8 cellular contexts compared by ENCODE assay signal in the genomic region with DNA sequence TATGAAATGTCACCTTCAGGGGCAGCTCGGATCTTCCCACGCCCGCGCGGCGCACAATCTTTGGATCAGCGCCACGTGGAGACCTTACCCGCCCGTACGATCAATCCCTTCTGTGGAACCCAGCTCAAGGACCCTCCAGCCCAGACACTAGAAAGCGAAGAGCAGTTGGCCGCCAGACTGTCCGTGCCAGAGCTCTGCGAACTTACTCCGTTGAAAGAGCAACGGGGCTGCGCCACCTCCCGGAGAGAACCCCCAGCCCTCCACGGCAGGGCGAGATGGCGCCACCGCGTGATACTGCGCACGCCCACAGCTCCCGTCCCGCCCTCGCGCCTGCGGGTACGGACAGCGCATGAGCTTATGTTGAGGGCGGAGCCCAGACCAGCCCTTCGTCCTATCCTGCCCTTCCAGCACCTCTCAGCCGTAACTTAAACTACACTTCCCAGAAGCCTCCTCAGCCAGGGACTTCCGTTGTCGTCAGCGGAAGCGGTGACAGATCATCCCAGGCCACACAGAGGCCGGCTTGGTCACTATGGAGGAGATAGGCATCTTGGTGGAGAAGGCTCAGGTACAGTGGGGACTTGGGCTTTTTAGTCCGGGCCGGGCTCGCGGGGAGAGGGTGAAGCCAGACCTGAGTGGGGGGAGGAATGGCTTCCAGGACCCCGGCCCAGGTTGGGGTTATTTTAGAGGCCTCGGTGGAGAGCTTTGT. TPM values are rescaled to one million over a fixed set of nuclear protein-coding genes. Genes with fewer than 3 reads are reported as not detected.
A peak's percentile ranks its signal among the peaks of the same experiment; 100 is the strongest.
DNase-seq lines count a peak whose midpoint lies in the region; ATAC-seq, FAIRE-seq and TF ChIP-seq lines count a peak whose summit lies in the region.

A gene (plus strand): TSS at position 492 of the 706 bp plus-strand sequence. CDS start 38 bp downstream, at position 530.

- FAIRE-seq in D721Med (lab: Jason Lieb, UNC) (peak; percentile 44), endothelial cell of umbilical vein (lab: Jason Lieb, UNC) (peak; percentile 100)

- H3K4me3 ChIP-seq in OCI-LY3 (ENCODE audit: low read length) (peak within 1 kb of the TSS; percentile 95), endothelial cell of umbilical vein (replicated peaks in 1 of 3; ENCODE audit: insufficient read depth in 1 of 3, low read depth in 1 of 3, low read length in 3 of 3) (peak within 1 kb of the TSS; percentile 70 to 83 (median 79))

- H3K4me2 ChIP-seq in OCI-LY3 (ENCODE audit: low read length) (peak within 1 kb of the TSS; percentile 98), endothelial cell of umbilical vein (ENCODE audit: insufficient read depth, low read length) (peak within 1 kb of the TSS; percentile 97)

- CTCF ChIA-PET in endothelial cell of umbilical vein (lab: Charles Lee): interaction anchor here (0.6 to 3.2 kb wide), 31 partner anchors 9 to 664 kb away, joined by 3 to 43 read pairs (median 5); a partner anchor contains a TSS

- H3K79me2 ChIP-seq in OCI-LY3 (ENCODE audit: low read length) (peaks cover 22% of the 10 kb centered on the region), endothelial cell of umbilical vein (ENCODE audit: control insufficient read depth, insufficient read depth, low read length) (peaks cover 17% of the 10 kb centered on the region)

- H4K20me1 ChIP-seq in OCI-LY3 (ENCODE audit: insufficient read depth, low read length) (no peaks in the 10 kb centered on the region), endothelial cell of umbilical vein (replicated peaks; ENCODE audit: control insufficient read depth, extremely low read depth, insufficient read depth, low read length) (no peaks in the 10 kb centered on the region)

- H2AFZ ChIP-seq in OCI-LY3 (ENCODE audit: low read depth, low read length): peak within 1 kb of the TSS; percentile 81
- peak within 1 kb of the TSS; percentile 75 for H2AFZ ChIP-seq in endothelial cell of umbilical vein (ENCODE audit: low read depth, low read length)

- intact Hi-C loops in endothelial cell of umbilical vein (cut with micrococcal nuclease): loop anchor here (1.0 to 5.0 kb wide), 5 partner anchors 25 to 251 kb away; a partner anchor contains a TSS

- BruUV-seq in endothelial cell of umbilical vein (replicated peaks; lab: Mats Ljungman, UMichigan): no TSS peak

- TF ChIP-seq CTCF in D721Med (IDR thresholded peaks at IDR 0.05; ENCODE audit: insufficient read depth, missing control alignments) (peak; percentile 62), OCI-LY3 (IDR thresholded peaks at IDR 0.05; ENCODE audit: low read depth, low read length) (peak; percentile 99), endothelial cell of umbilical vein (IDR thresholded peaks at IDR 0.05; ENCODE audit: extremely low read depth in 1 of 2, insufficient read depth in 1 of 2, low read depth in 1 of 2, low read length in 2 of 2) (peak; percentile 86 to 89)

- dilution Hi-C loops in endothelial cell of umbilical vein (cut with MboI; ENCODE audit: extremely low pct_ligation_motif_present, low sequenced_read_pairs): no loop called here

- H3K9me3 ChIP-seq in OCI-LY3 (ENCODE audit: insufficient read depth, low read length): no peaks in the 10 kb centered on the region
- no peaks in the 10 kb centered on the region for H3K9me3 ChIP-seq in endothelial cell of umbilical vein (replicated peaks; ENCODE audit: control insufficient read depth, insufficient read depth, low read length)

- DNase-seq in D721Med (ENCODE audit: insufficient read length, low spot score) (peak; percentile 77), HuH-7 (ENCODE audit: low spot score) (peak; percentile 93), activated T-cell treated with anti-CD3 and anti-CD28 coated beads for 1 hour (ENCODE audit: low read depth) (peak; percentile 96), endothelial cell of umbilical vein (ENCODE audit: low read depth, low spot score) (peak; percentile 100), middle frontal gyrus (ENCODE audit: extremely low spot score, low spot score) (peak; percentile 95)
- peak; percentile 96 to 99 for DNase-seq in stimulated activated CD8-positive, alpha-beta memory T cell treated with anti-CD3 and anti-CD28 coated beads, Interleukin-4, amount 100 ng/mL, for 1 hour (ENCODE audit: low read depth in 2 of 2, low spot score in 1 of 2)

- H3K27me3 ChIP-seq in OCI-LY3 (ENCODE audit: low read depth, low read length) (no peaks in the 10 kb centered on the region), endothelial cell of umbilical vein (ENCODE audit: control insufficient read depth in 2 of 2, insufficient read depth in 2 of 2, low read length in 2 of 2) (no peaks in the 10 kb centered on the region)

- POLR2A ChIA-PET in endothelial cell of umbilical vein (lab: Charles Lee): interaction anchor here (0.8 to 1.2 kb wide), 4 partner anchors 26 to 175 kb away, joined by 3 to 5 read pairs (median 4); a partner anchor contains a TSS

- H3K36me3 ChIP-seq in OCI-LY3 (replicated peaks; ENCODE audit: low read depth, low read length) (peaks cover 23% of the 10 kb centered on the region), endothelial cell of umbilical vein (ENCODE audit: control insufficient read depth in 2 of 2, extremely low read depth in 1 of 2, insufficient read depth in 2 of 2, low read length in 2 of 2) (peaks cover 6 to 16% of the 10 kb centered on the region in 2 experiments)

- TF ChIP-seq POLR2A in endothelial cell of umbilical vein (IDR thresholded peaks at IDR 0.05; ENCODE audit: low read depth, low read length): peak; percentile 86

- ATAC-seq in GM21447 (IDR thresholded peaks at IDR 0.05; ENCODE audit: unreplicated experiment): peak; percentile 94

- H3K9ac ChIP-seq in OCI-LY3 (ENCODE audit: low read length) (peak within 1 kb of the TSS; percentile 95), endothelial cell of umbilical vein (replicated peaks; ENCODE audit: extremely low read depth, insufficient read depth, low read length) (peak within 1 kb of the TSS; percentile 94)

- H3K4me1 ChIP-seq in OCI-LY3 (ENCODE audit: low read length) (peaks cover 21% of the 10 kb centered on the region), endothelial cell of umbilical vein (ENCODE audit: control insufficient read depth, extremely low read depth, insufficient read depth, low read length) (peaks cover 13% of the 10 kb centered on the region)

- no peaks in the 10 kb centered on the region for H3K9me1 ChIP-seq in endothelial cell of umbilical vein (replicated peaks; ENCODE audit: control insufficient read depth, extremely low read depth, insufficient read depth, low read length)

- H3K27ac ChIP-seq in OCI-LY3 (ENCODE audit: low read length) (peak within 1 kb of the TSS; percentile 81), endothelial cell of umbilical vein (ENCODE audit: insufficient read depth, low read depth, low read length) (peak within 1 kb of the TSS; percentile 82)

TF ChIP-seq in endothelial cell of umbilical vein, 7 proteins besides CTCF, POLR2A, EP300 and RAD21:
- TF ChIP-seq, protein P1, sequence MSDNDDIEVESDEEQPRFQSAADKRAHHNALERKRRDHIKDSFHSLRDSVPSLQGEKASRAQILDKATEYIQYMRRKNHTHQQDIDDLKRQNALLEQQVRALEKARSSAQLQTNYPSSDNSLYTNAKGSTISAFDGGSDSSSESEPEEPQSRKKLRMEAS (IDR thresholded peaks at IDR 0.05; ENCODE audit: insufficient read depth, insufficient read length): peak; percentile 65
- TF ChIP-seq GATA2 (IDR thresholded peaks at IDR 0.05; ENCODE audit: insufficient read depth, insufficient read length, low read depth, low read length): peak; percentile 75
- no peak for TF ChIP-seq JUN (IDR thresholded peaks at IDR 0.05; ENCODE audit: borderline replicate concordance, insufficient read depth, insufficient read length, low read depth)
- peak; percentile 78 for TF ChIP-seq MYC (IDR thresholded peaks at IDR 0.05; ENCODE audit: low read depth, low read length)
- TF ChIP-seq FOS (IDR thresholded peaks at IDR 0.05; ENCODE audit: borderline replicate concordance, insufficient read depth, low read length): no peak
- TF ChIP-seq POLR2AphosphoS5 (IDR thresholded peaks at IDR 0.05; ENCODE audit: insufficient read depth, low read depth, low read length): peak; percentile 64

RNA-seq across cellular contexts. Expression of the gene that starts here (rescaled TPM):
- total RNA-seq in endothelial cell of umbilical vein: 110 and 114 TPM in 2 replicates
- 110 and 125 TPM in 2 replicates for polyA plus RNA-seq in endothelial cell of umbilical vein
- 114 and 117 TPM in 2 replicates for polyA plus RNA-seq in endothelial cell of umbilical vein (2011; cell fraction: cytosol; rRNA removed)
- polyA plus RNA-seq in endothelial cell of umbilical vein (2011; cell fraction: nucleus; rRNA removed): 132 and 137 TPM in 2 replicates
- 125 and 163 TPM in 2 replicates for polyA plus RNA-seq in endothelial cell of umbilical vein (2012)
- 43.8 and 48.3 TPM in 2 replicates for polyA minus RNA-seq in endothelial cell of umbilical vein
- 48.4 TPM for polyA minus RNA-seq in endothelial cell of umbilical vein (2011; cell fraction: cytosol; rRNA and poly(A)+ RNA removed)
- 28.5 and 30.2 TPM in 2 replicates for polyA minus RNA-seq in endothelial cell of umbilical vein (2011; cell fraction: nucleus; rRNA and poly(A)+ RNA removed)

Comparison
In these comparisons a context has a peak if more than half of its experiments do, and no peak if none do; other contexts are left out.
1. Peak in every context shown above with its lines: DNase-seq, ATAC-seq, H3K4me3 ChIP-seq and H3K27ac ChIP-seq.